ENCODE assay signal across 8 cellular contexts in genomic region chr2:69724540-69725159, GRCh38. TPM values are rescaled to one million over a fixed set of nuclear protein-coding genes. Genes with fewer than 3 reads are reported as not detected.
DNase-seq lines count a peak whose midpoint lies in the region; ATAC-seq and TF ChIP-seq lines count a peak whose summit lies in the region.

No MANE protein-coding gene starts in this region.

- peaks cover 0 to 10% (median 4%) of the 10 kb centered on the region in 4 donors for H3K4me1 ChIP-seq in sigmoid colon

- TF ChIP-seq EP300 in sigmoid colon (IDR thresholded peaks at IDR 0.05) = no peak

- no peaks in the 10 kb centered on the region for H3K36me3 ChIP-seq in sigmoid colon

- H3K9me3 ChIP-seq in sigmoid colon = no peaks in the 10 kb centered on the region

- TF ChIP-seq POLR2A in sigmoid colon (IDR thresholded peaks at IDR 0.05) = no peak

- intact Hi-C loops in sigmoid colon (cut with DNase I) = loop anchor here (1.0 kb wide), 1 partner anchor 93 kb away; no protein-coding TSS in a partner anchor

- TF ChIP-seq CTCF in HFF-Myc (IDR thresholded peaks at IDR 0.05; ENCODE audit: low read depth, low read length, missing control alignments) (peak; percentile 85), sigmoid colon (IDR thresholded peaks at IDR 0.05) (peak; percentile 85 to 96 (median 95))

- no peaks in the 10 kb centered on the region for H3K27me3 ChIP-seq in sigmoid colon

- H3K27ac ChIP-seq in sigmoid colon = no peak overlapping the region

- peak overlapping the region; percentile 20; the same call in 1 of the 2 replicates for H3K4me3 ChIP-seq in HFF-Myc (replicated peaks; ENCODE audit: low read depth, low read length)
- peak overlapping the region in 3 of 4 donors; percentile 16 to 25 (median 25) for H3K4me3 ChIP-seq in sigmoid colon

- DNase-seq in DMS 273 (lab: John Stamatoyannopoulos, UW; ENCODE audit: unreplicated experiment) = peak; percentile 94
- peak; percentile 49 for DNase-seq in HFF-Myc (ENCODE audit: extremely low read depth, low read depth)
- peak; percentile 76 for DNase-seq in NCI-H187 treated with DMSO at 0.1 percent for 48 hours (lab: John Stamatoyannopoulos, UW)
- peak; percentile 74 for DNase-seq in T1000 (lab: John Stamatoyannopoulos, UW)
- DNase-seq in astrocyte of the hippocampus (ENCODE audit: low read depth, low spot score) = peak; percentile 90
- DNase-seq in hippocampal formation (lab: John Stamatoyannopoulos, UW) = peak; percentile 77 to 79
- DNase-seq in sigmoid colon = peak; percentile 91

- ATAC-seq in HG03457 (IDR thresholded peaks at IDR 0.05; ENCODE audit: unreplicated experiment) = no peak

- 3 to 4% methylated on average over 13 of the region's 13 CpGs for WGBS in sigmoid colon, 2 donors

RNA-seq across cellular contexts. Expression of gene ANXA4, which starts 17.3 kb away (rescaled TPM):
- total RNA-seq in sigmoid colon = 10 to 100 TPM; 33.3 to 55.8 (median 44.5) TPM
- 100 to 1,000 TPM; 129 to 183 (median 155) TPM for polyA plus RNA-seq in sigmoid colon
